In the genomic region with DNA sequence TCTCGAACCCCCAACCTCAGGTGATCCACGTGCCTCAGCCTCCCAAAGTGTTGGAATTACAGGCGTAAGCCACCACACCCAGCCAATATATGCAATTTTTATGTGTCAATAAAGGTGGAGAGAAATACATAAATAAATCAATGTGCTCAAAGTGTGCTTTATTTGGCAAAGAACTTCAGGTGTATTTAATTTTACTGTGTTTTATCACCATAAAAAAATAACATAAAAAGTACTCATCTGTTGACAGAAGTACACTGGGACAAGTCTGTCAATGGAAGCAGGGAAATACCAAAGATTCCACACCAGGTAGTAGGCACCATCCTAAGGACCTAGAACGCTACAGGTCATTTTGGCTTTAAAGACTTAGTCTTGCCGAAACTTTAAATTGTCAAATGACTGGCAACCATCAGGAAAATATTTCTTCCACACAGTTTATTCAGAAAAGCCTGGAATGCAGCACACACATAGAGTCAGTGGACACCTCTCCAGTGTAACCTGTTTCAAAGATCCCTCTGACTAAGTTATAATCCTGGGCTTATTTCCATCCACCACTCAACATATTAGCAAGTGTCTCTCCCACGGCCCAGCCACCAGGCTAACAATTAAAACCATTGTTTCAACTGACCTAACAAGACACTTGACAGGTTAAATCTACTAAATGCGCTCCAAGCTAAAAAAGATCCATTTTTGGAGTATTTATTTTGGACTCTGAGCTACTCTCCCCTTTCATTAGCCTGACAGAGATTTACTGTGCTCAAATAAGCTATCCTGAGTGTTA, we compare ENCODE assay signal across 1 cellular context.
TF ChIP-seq lines count a peak whose summit lies in the region.

No MANE protein-coding gene starts in this region.

TF ChIP-seq in HepG2, 621 proteins besides CTCF, POLR2A, EP300 and RAD21:
- TF ChIP-seq, protein P1, sequence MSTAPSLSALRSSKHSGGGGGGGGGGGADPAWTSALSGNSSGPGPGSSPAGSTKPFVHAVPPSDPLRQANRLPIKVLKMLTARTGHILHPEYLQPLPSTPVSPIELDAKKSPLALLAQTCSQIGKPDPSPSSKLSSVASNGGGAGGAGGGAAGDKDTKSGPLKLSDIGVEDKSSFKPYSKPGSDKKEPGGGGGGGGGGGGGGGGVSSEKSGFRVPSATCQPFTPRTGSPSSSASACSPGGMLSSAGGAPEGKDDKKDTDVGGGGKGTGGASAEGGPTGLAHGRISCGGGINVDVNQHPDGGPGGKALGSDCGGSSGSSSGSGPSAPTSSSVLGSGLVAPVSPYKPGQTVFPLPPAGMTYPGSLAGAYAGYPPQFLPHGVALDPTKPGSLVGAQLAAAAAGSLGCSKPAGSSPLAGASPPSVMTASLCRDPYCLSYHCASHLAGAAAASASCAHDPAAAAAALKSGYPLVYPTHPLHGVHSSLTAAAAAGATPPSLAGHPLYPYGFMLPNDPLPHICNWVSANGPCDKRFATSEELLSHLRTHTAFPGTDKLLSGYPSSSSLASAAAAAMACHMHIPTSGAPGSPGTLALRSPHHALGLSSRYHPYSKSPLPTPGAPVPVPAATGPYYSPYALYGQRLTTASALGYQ (CRISPR knock-in tag; IDR thresholded peaks at IDR 0.05): no peak
- peak; percentile 50 for TF ChIP-seq TEAD3 (CRISPR knock-in tag; optimal IDR thresholded peaks at IDR 0.05; ENCODE audit: borderline replicate concordance)
- TF ChIP-seq, protein P2, sequence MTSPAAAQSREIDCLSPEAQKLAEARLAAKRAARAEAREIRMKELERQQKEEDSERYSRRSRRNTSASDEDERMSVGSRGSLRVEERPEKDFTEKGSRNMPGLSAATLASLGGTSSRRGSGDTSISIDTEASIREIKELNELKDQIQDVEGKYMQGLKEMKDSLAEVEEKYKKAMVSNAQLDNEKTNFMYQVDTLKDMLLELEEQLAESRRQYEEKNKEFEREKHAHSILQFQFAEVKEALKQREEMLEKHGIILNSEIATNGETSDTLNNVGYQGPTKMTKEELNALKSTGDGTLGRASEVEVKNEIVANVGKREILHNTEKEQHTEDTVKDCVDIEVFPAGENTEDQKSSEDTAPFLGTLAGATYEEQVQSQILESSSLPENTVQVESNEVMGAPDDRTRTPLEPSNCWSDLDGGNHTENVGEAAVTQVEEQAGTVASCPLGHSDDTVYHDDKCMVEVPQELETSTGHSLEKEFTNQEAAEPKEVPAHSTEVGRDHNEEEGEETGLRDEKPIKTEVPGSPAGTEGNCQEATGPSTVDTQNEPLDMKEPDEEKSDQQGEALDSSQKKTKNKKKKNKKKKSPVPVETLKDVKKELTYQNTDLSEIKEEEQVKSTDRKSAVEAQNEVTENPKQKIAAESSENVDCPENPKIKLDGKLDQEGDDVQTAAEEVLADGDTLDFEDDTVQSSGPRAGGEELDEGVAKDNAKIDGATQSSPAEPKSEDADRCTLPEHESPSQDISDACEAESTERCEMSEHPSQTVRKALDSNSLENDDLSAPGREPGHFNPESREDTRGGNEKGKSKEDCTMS (CRISPR knock-in tag; conservative IDR thresholded peaks at IDR 0.05): no peak
- TF ChIP-seq SAP130 (CRISPR knock-in tag; IDR thresholded peaks at IDR 0.05; ENCODE audit: low read depth): 0 out of 2 replicates have a peak, but pooled peaks have one; percentile 10
